20 cellular contexts compared by ENCODE assay signal in the genomic region with DNA sequence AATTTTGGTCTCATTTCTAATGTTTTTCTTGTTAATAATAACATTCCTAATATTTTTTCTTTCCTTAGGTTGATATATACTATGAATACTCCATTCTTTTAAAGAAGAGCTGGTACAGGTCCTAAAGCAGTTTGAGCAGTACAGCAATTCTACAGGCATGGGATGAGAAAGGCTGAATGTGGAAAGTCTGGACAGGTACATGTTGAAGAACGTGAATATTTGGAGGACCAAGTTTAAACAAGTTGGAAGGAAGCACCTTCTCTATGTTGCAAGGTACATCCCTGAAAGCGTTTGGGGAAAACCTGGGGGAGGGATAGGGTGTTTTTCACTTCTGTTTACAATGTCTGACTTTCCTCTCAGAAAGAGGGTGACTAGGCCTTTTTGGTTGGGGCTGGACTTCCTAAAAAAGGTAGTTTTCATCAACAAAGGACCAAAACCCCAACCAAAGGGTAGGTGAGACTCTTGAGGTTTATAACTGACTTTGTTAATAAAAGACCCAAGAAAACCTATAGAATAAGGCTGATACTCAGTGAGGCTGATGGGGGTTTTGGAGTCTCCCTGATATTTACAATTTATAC.
DNase-seq lines count a peak whose midpoint lies in the region; ATAC-seq, FAIRE-seq and TF ChIP-seq lines count a peak whose summit lies in the region.
"Had no signal": no experiment of that assay in that cellular context is flagged by ENCODE, and none has a peak within 500 bp of the region (broad histone marks: within the 10 kb centered on the region; RNA-seq: fewer than 3 reads in every experiment).

No MANE protein-coding gene starts in this region.

- peak overlapping the region; percentile 15; the same call in 2 of the 3 replicates for H3K4me2 ChIP-seq in A549
- peak overlapping the region; percentile 83 for H3K4me2 ChIP-seq in OCI-LY3 (ENCODE audit: low read length)

- H3K4me3 Mint-ChIP-seq in activated CD4-positive, alpha-beta T cell treated with anti-CD3 and anti-CD28 coated beads for 36 hours, result no peak overlapping the region
- no peak overlapping the region for H3K4me3 Mint-ChIP-seq in chondrocyte (ENCODE audit: unreplicated experiment)
- H3K4me3 Mint-ChIP-seq: B cell had no signal

- peaks cover 4% of the 10 kb centered on the region for H3K9me3 Mint-ChIP-seq in activated CD4-positive, alpha-beta T cell treated with anti-CD3 and anti-CD28 coated beads for 36 hours (ENCODE audit: low read depth)
- peaks cover 2% of the 10 kb centered on the region for H3K9me3 Mint-ChIP-seq in chondrocyte (ENCODE audit: low read depth)

- DNase-seq in activated CD4-positive, alpha-beta T cell treated with anti-CD3 and anti-CD28 coated beads for 36 hours, result no peak
- DNase-seq in activated CD4-positive, alpha-beta T cell treated with anti-CD3 and anti-CD28 coated beads, Interleukin-2, amount 50 U/mL, for 4 hours, result no peak
- DNase-seq in A549 (ENCODE audit: low read depth in 1 of 2, low spot score in 1 of 2), result no peak
- DNase-seq in chondrocyte (ENCODE audit: low spot score), result no peak
- no peak for DNase-seq in vagina (ENCODE audit: extremely low spot score in 2 of 2)
- no peak for DNase-seq in HUDEP-2 (lab: John Stamatoyannopoulos, UW; ENCODE audit: unreplicated experiment in 76 of 76)
- DNase-seq: 8988T, COR-L47, GF-D8, GOT3, NCI-H1417, NCI-H187, NCI-H2227 treated with DMSO at 0.1 percent for 48 hours, NCI-H510A treated with DMSO at 0.1 percent for 48 hours, NCI-H774, OCI-M1, SHP77 treated with DMSO at 0.1 percent for 48 hours had no signal

- H3K27me3 ChIP-seq in OCI-LY3 (ENCODE audit: low read depth, low read length) (no peaks in the 10 kb centered on the region), vagina (no peaks in the 10 kb centered on the region)

- 0 out of 2 replicates have a peak overlapping the region, but pooled peaks have one; percentile 2 for H2AFZ ChIP-seq in OCI-LY3 (ENCODE audit: low read depth, low read length)

- peaks cover 33% of the 10 kb centered on the region for H3K4me1 Mint-ChIP-seq in activated CD4-positive, alpha-beta T cell treated with anti-CD3 and anti-CD28 coated beads for 36 hours
- H3K4me1 Mint-ChIP-seq in chondrocyte (ENCODE audit: low read depth), result peaks cover 11% of the 10 kb centered on the region
- H3K4me1 Mint-ChIP-seq: B cell had no signal

- H3K27me3 Mint-ChIP-seq in activated CD4-positive, alpha-beta T cell treated with anti-CD3 and anti-CD28 coated beads for 36 hours, result peaks cover 4% of the 10 kb centered on the region
- H3K27me3 Mint-ChIP-seq in chondrocyte (ENCODE audit: low read depth), result no peaks in the 10 kb centered on the region
- H3K27me3 Mint-ChIP-seq: B cell had no signal

- peak overlapping the region; percentile 62 for H3K9ac ChIP-seq in OCI-LY3 (ENCODE audit: low read length)

- H3K4me1 ChIP-seq in A549, result peaks cover 19% of the 10 kb centered on the region
- peaks cover 47% of the 10 kb centered on the region for H3K4me1 ChIP-seq in OCI-LY3 (ENCODE audit: low read length)
- no peaks in the 10 kb centered on the region for H3K4me1 ChIP-seq in vagina

- H3K79me2 ChIP-seq in OCI-LY3 (ENCODE audit: low read length), result no peaks in the 10 kb centered on the region

- no peak for TF ChIP-seq CTCF in A549 (IDR thresholded peaks at IDR 0.05)
- no peak for TF ChIP-seq CTCF in OCI-LY3 (IDR thresholded peaks at IDR 0.05; ENCODE audit: low read depth, low read length)
- TF ChIP-seq CTCF in chondrocyte (IDR thresholded peaks at IDR 0.05), result no peak
- TF ChIP-seq CTCF in vagina (IDR thresholded peaks at IDR 0.05), result no peak

- intact Hi-C loops in activated CD4-positive, alpha-beta T cell treated with anti-CD3 and anti-CD28 coated beads for 36 hours (cut with DNase I, micrococcal nuclease), result loop anchor here (1.0 to 10.0 kb wide), 8 partner anchors 87 to 810 kb away; a partner anchor contains a TSS
- intact Hi-C loops in vagina (cut with DNase I), result no loop called here

- peak; percentile 61 for FAIRE-seq in A549 (lab: Jason Lieb, UNC)

- TF ChIP-seq RAD21 in A549 (conservative IDR thresholded peaks at IDR 0.05 in 1 of 2, IDR thresholded peaks at IDR 0.05 in 1 of 2), result no peak

- POLR2A ChIA-PET in activated CD4-positive, alpha-beta T cell treated with anti-CD3 and anti-CD28 coated beads for 36 hours (lab: Charles Lee), result interaction anchor here (0.7 to 1.2 kb wide), 5 partner anchors 73 to 672 kb away, joined by 3 to 4 read pairs (median 3); no protein-coding TSS in a partner anchor
- POLR2A ChIA-PET in A549 (lab: Yijun Ruan, JAX), result no interaction called here

- H3K9me3 ChIP-seq in A549 (no peaks in the 10 kb centered on the region), OCI-LY3 (ENCODE audit: insufficient read depth, low read length) (no peaks in the 10 kb centered on the region; the same call in 1 of the 2 replicates), vagina (no peaks in the 10 kb centered on the region)

- no peak for TF ChIP-seq POLR2A in A549 (IDR thresholded peaks at IDR 0.05; ENCODE audit: low read length)
- no peak for TF ChIP-seq POLR2A in vagina (IDR thresholded peaks at IDR 0.05)

- H3K36me3 Mint-ChIP-seq in activated CD4-positive, alpha-beta T cell treated with anti-CD3 and anti-CD28 coated beads for 36 hours (ENCODE audit: low read depth), result no peaks in the 10 kb centered on the region
- no peaks in the 10 kb centered on the region for H3K36me3 Mint-ChIP-seq in chondrocyte (ENCODE audit: low read depth)

- no peak for ATAC-seq in activated CD4-positive, alpha-beta T cell treated with anti-CD3 and anti-CD28 coated beads for 36 hours
- ATAC-seq in A549 (no peak), HG03097 (IDR thresholded peaks at IDR 0.05; ENCODE audit: low FRiP score, unreplicated experiment) (no peak)

- H3K36me3 ChIP-seq in OCI-LY3 (replicated peaks; ENCODE audit: low read depth, low read length), result no peaks in the 10 kb centered on the region
- no peaks in the 10 kb centered on the region for H3K36me3 ChIP-seq in vagina

- no peaks in the 10 kb centered on the region for H4K20me1 ChIP-seq in OCI-LY3 (ENCODE audit: insufficient read depth, low read length)

- H3K27ac ChIP-seq in A549 (peak overlapping the region in 1 of 2 experiments; percentile 22; a peak in 1 of 6 replicates), OCI-LY3 (ENCODE audit: low read length) (peak overlapping the region; percentile 95), vagina (no peak overlapping the region)

- H3K27ac Mint-ChIP-seq in activated CD4-positive, alpha-beta T cell treated with anti-CD3 and anti-CD28 coated beads for 36 hours, result peak overlapping the region; percentile 74
- peak overlapping the region; percentile 25 for H3K27ac Mint-ChIP-seq in chondrocyte (ENCODE audit: unreplicated experiment)
- H3K27ac Mint-ChIP-seq: B cell had no signal

- peak in 1 of 2 experiments; percentile 1; a peak in 1 of 5 replicates for TF ChIP-seq EP300 in A549 (IDR thresholded peaks at IDR 0.05)

- WGBS in A549 (ENCODE audit: missing lambda C conversion rate), result 61% methylated on average over 2 of the region's 2 CpGs

- CTCF ChIA-PET in activated CD4-positive, alpha-beta T cell treated with anti-CD3 and anti-CD28 coated beads for 36 hours (lab: Charles Lee), result interaction anchor here (0.7 to 1.8 kb wide), 4 partner anchors 104 to 330 kb away, joined by 3 to 4 read pairs (median 3); no protein-coding TSS in a partner anchor
- CTCF ChIA-PET in A549 (lab: Yijun Ruan, JAX), result interaction anchor here (2.0 kb wide), 1 partner anchor 14 kb away, joined by 4 read pairs; no protein-coding TSS in a partner anchor

- no peak overlapping the region for H3K4me3 ChIP-seq in A549
- H3K4me3 ChIP-seq in OCI-LY3 (ENCODE audit: low read length), result peak overlapping the region; percentile 52
- no peak overlapping the region for H3K4me3 ChIP-seq in vagina

TF ChIP-seq in A549, 52 proteins besides CTCF, POLR2A, EP300 and RAD21 (continues in another document):
- TF ChIP-seq RFX5 (IDR thresholded peaks at IDR 0.05) (no peak), TP53 (CRISPR knock-in tag; IDR thresholded peaks at IDR 0.05) (no peak), KDM5A (IDR thresholded peaks at IDR 0.05) (no peak), NPAS2 (CRISPR knock-in tag; IDR thresholded peaks at IDR 0.05; ENCODE audit: borderline replicate concordance) (no peak), ZNF302 (CRISPR knock-in tag; IDR thresholded peaks at IDR 0.05) (no peak), CHD2 (IDR thresholded peaks at IDR 0.05; ENCODE audit: low read length, partially characterized antibody) (no peak), MAZ (IDR thresholded peaks at IDR 0.05; ENCODE audit: borderline replicate concordance, low read depth, low read length) (no peak), HOXB5 (CRISPR knock-in tag; IDR thresholded peaks at IDR 0.05) (no peak), EHMT2 (IDR thresholded peaks at IDR 0.05; ENCODE audit: low read depth) (no peak), SMC3 (IDR thresholded peaks at IDR 0.05) (no peak), BHLHE40 (IDR thresholded peaks at IDR 0.05; ENCODE audit: low read depth, low read length) (no peak), ZFP36 (IDR thresholded peaks at IDR 0.05; ENCODE audit: borderline replicate concordance, partially characterized antibody) (no peak)
- TF ChIP-seq, protein P1, sequence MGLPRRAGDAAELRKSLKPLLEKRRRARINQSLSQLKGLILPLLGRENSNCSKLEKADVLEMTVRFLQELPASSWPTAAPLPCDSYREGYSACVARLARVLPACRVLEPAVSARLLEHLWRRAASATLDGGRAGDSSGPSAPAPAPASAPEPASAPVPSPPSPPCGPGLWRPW (IDR thresholded peaks at IDR 0.05), result no peak
- TF ChIP-seq, protein P2, sequence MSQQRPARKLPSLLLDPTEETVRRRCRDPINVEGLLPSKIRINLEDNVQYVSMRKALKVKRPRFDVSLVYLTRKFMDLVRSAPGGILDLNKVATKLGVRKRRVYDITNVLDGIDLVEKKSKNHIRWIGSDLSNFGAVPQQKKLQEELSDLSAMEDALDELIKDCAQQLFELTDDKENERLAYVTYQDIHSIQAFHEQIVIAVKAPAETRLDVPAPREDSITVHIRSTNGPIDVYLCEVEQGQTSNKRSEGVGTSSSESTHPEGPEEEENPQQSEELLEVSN (IDR thresholded peaks at IDR 0.05; ENCODE audit: borderline replicate concordance, low read depth), result no peak
- TF ChIP-seq, protein P3, sequence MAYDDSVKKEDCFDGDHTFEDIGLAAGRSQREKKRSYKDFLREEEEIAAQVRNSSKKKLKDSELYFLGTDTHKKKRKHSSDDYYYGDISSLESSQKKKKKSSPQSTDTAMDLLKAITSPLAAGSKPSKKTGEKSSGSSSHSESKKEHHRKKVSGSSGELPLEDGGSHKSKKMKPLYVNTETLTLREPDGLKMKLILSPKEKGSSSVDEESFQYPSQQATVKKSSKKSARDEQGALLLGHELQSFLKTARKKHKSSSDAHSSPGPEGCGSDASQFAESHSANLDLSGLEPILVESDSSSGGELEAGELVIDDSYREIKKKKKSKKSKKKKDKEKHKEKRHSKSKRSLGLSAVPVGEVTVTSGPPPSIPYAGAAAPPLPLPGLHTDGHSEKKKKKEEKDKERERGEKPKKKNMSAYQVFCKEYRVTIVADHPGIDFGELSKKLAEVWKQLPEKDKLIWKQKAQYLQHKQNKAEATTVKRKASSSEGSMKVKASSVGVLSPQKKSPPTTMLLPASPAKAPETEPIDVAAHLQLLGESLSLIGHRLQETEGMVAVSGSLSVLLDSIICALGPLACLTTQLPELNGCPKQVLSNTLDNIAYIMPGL (CRISPR knock-in tag; IDR thresholded peaks at IDR 0.05; ENCODE audit: borderline replicate concordance), result no peak
